In genomic region chr17:64198711-64199110, GRCh38 we compare ENCODE assay signal across 3 cellular contexts.
"Had no signal": no experiment of that assay in that cellular context is flagged by ENCODE, and none has a peak within 500 bp of the region (broad histone marks: within the 10 kb centered on the region; RNA-seq: fewer than 3 reads in every experiment).

No MANE protein-coding gene starts in this region.

- DNase-seq: GDM1, GF-D8 had no signal

- ATAC-seq: GM12878 had no signal

- H3K4me3 ChIP-seq: GM12878 had no signal
